Comparison of ENCODE assay signal across 8 cellular contexts in genomic region chr21:35508389-35508888, GRCh38.
DNase-seq lines count a peak whose midpoint lies in the region; ATAC-seq lines count a peak whose summit lies in the region.

No MANE protein-coding gene starts in this region.

- peaks cover 11% of the 10 kb centered on the region for H3K27me3 Mint-ChIP-seq in activated CD4-positive, alpha-beta memory T cell treated with anti-CD3 and anti-CD28 coated beads for 36 hours
- H3K27me3 Mint-ChIP-seq in activated CD4-positive, alpha-beta memory T cell treated with anti-CD3 and anti-CD28 coated beads, Interleukin-2, amount 10 ng/mL, durations not matched to agents 7 days and 5 days: peaks cover 4% of the 10 kb centered on the region

- H3K4me3 Mint-ChIP-seq in activated CD4-positive, alpha-beta memory T cell treated with anti-CD3 and anti-CD28 coated beads for 36 hours: no peak overlapping the region
- H3K4me3 Mint-ChIP-seq in activated CD4-positive, alpha-beta memory T cell treated with anti-CD3 and anti-CD28 coated beads, Interleukin-2, amount 10 ng/mL, durations not matched to agents 7 days and 5 days: no peak overlapping the region

- H3K36me3 Mint-ChIP-seq in activated CD4-positive, alpha-beta memory T cell treated with anti-CD3 and anti-CD28 coated beads for 36 hours: no peaks in the 10 kb centered on the region
- no peaks in the 10 kb centered on the region for H3K36me3 Mint-ChIP-seq in activated CD4-positive, alpha-beta memory T cell treated with anti-CD3 and anti-CD28 coated beads, Interleukin-2, amount 10 ng/mL, durations not matched to agents 7 days and 5 days (ENCODE audit: low read depth)

- H3K9me3 Mint-ChIP-seq in activated CD4-positive, alpha-beta memory T cell treated with anti-CD3 and anti-CD28 coated beads for 36 hours: no peaks in the 10 kb centered on the region
- no peaks in the 10 kb centered on the region for H3K9me3 Mint-ChIP-seq in activated CD4-positive, alpha-beta memory T cell treated with anti-CD3 and anti-CD28 coated beads, Interleukin-2, amount 10 ng/mL, durations not matched to agents 7 days and 5 days

- peak; percentile 30 for DNase-seq in activated CD4-positive, alpha-beta memory T cell treated with anti-CD3 and anti-CD28 coated beads for 36 hours
- DNase-seq in activated CD4-positive, alpha-beta memory T cell treated with anti-CD3 and anti-CD28 coated beads, Interleukin-2, amount 10 ng/mL, durations not matched to agents 7 days and 5 days: no peak
- DNase-seq in SIG-M5 (lab: John Stamatoyannopoulos, UW) (peak; percentile 74), Right ventricle myocardium superior (peak; percentile 77), skeletal muscle cell (ENCODE audit: low read depth) (peak; percentile 62), dedifferentiated amniotic fluid mesenchymal stem cell (ENCODE audit: extremely low spot score) (no peak), NCI-H1930 (lab: John Stamatoyannopoulos, UW) (no peak)
- no peak for DNase-seq in activated CD8-positive, alpha-beta memory T cell treated with anti-CD3 and anti-CD28 coated beads, Interleukin-2, amount 50 U/mL, for 4 hours

- peak; percentile 93 for ATAC-seq in Right ventricle myocardium superior (ENCODE audit: poor library complexity)

- H3K4me3 ChIP-seq in skeletal muscle cell (ENCODE audit: low read depth, low read length): no peak overlapping the region

- CTCF ChIA-PET in activated CD4-positive, alpha-beta memory T cell treated with anti-CD3 and anti-CD28 coated beads for 36 hours (lab: Charles Lee): interaction anchor here (1.7 kb wide), 1 partner anchor 763 kb away, joined by 4 read pairs; no protein-coding TSS in a partner anchor
- CTCF ChIA-PET in activated CD4-positive, alpha-beta memory T cell treated with anti-CD3 and anti-CD28 coated beads, Interleukin-2, amount 10 ng/mL, durations not matched to agents 7 days and 5 days (lab: Charles Lee): interaction anchor here (1.1 kb wide), 2 partner anchors 701 to 815 kb away, joined by 3 to 5 read pairs; no protein-coding TSS in a partner anchor

- POLR2A ChIA-PET in activated CD4-positive, alpha-beta memory T cell treated with anti-CD3 and anti-CD28 coated beads for 36 hours (lab: Charles Lee): no interaction called here
- POLR2A ChIA-PET in activated CD4-positive, alpha-beta memory T cell treated with anti-CD3 and anti-CD28 coated beads, Interleukin-2, amount 10 ng/mL, durations not matched to agents 7 days and 5 days (lab: Charles Lee): no interaction called here

- no peak overlapping the region for H3K27ac Mint-ChIP-seq in activated CD4-positive, alpha-beta memory T cell treated with anti-CD3 and anti-CD28 coated beads for 36 hours
- no peak overlapping the region for H3K27ac Mint-ChIP-seq in activated CD4-positive, alpha-beta memory T cell treated with anti-CD3 and anti-CD28 coated beads, Interleukin-2, amount 10 ng/mL, durations not matched to agents 7 days and 5 days

- intact Hi-C loops in activated CD4-positive, alpha-beta memory T cell treated with anti-CD3 and anti-CD28 coated beads for 36 hours (cut with micrococcal nuclease): no loop called here
- intact Hi-C loops in Right ventricle myocardium superior (cut with DNase I): no loop called here

- peaks cover 33% of the 10 kb centered on the region for H3K4me1 Mint-ChIP-seq in activated CD4-positive, alpha-beta memory T cell treated with anti-CD3 and anti-CD28 coated beads for 36 hours (ENCODE audit: low read depth)
- H3K4me1 Mint-ChIP-seq in activated CD4-positive, alpha-beta memory T cell treated with anti-CD3 and anti-CD28 coated beads, Interleukin-2, amount 10 ng/mL, durations not matched to agents 7 days and 5 days: peaks cover 29% of the 10 kb centered on the region

Comparison
In these comparisons a context has a peak if more than half of its experiments do, and no peak if none do; other contexts are left out.
1. DNase-seq: peak in activated CD4-positive, alpha-beta memory T cell treated with anti-CD3 and anti-CD28 coated beads for 36 hours (single experiment), SIG-M5 (single experiment), Right ventricle myocardium superior (single experiment) and skeletal muscle cell (single experiment); none in activated CD4-positive, alpha-beta memory T cell treated with anti-CD3 and anti-CD28 coated beads, Interleukin-2, amount 10 ng/mL, durations not matched to agents 7 days and 5 days (single experiment), dedifferentiated amniotic fluid mesenchymal stem cell (single experiment), NCI-H1930 (0 of 2) and activated CD8-positive, alpha-beta memory T cell treated with anti-CD3 and anti-CD28 coated beads, Interleukin-2, amount 50 U/mL, for 4 hours (single experiment).